Comparison of ENCODE assay signal across 17 cellular contexts in the genomic region with DNA sequence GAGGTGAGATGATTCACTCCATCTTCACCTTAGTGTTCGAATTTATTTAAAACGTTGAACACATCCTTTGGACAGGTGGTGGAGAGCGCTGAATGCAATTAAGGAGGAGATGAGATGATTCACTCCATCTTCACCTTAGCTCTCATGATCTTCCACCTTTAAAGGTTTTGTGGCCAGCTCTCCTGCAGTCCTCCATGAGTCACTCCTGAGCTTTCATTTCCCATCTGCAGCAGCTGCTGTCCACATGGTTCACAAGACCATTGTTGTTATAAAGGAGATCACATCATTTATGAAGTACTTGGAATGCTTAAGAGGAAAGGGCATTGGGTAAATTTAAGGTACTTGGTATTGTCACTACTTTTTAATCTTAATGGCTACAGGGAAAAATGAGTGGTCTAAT.
A peak's percentile ranks its signal among the peaks of the same experiment; 100 is the strongest.
DNase-seq lines count a peak whose midpoint lies in the region; ATAC-seq and TF ChIP-seq lines count a peak whose summit lies in the region.
"Had no signal": no experiment of that assay in that cellular context is flagged by ENCODE, and none has a peak within 500 bp of the region (broad histone marks: within the 10 kb centered on the region; RNA-seq: fewer than 3 reads in every experiment).

No MANE protein-coding gene starts in this region.

- H3K4me1 ChIP-seq in RWPE2 (ENCODE audit: insufficient read depth, poor library complexity, severe bottlenecking), result peaks cover 17% of the 10 kb centered on the region
- H3K4me1 ChIP-seq: psoas muscle had no signal

- H3K4me3 Mint-ChIP-seq in nephron progenitor cell, result no peak overlapping the region
- H3K4me3 Mint-ChIP-seq: stimulated activated naive B cell treated with anti-CD40 and anti-IgM and Interleukin-4, amounts not matched to agents 10 μg/mL and 1 μg/mL and 100 μg/mL, for 72 hours had no signal

- no peaks in the 10 kb centered on the region for H3K27me3 ChIP-seq in RWPE2 (ENCODE audit: insufficient read depth, poor library complexity, severe bottlenecking)
- H3K27me3 ChIP-seq: esophagus muscularis mucosa had no signal

- no peak overlapping the region for H3K27ac Mint-ChIP-seq in nephron progenitor cell
- H3K27ac Mint-ChIP-seq: activated T-helper 2 cell treated with anti-CD3 and anti-CD28 coated beads, Interferon-gamma antibody, Interleukin-2, Interleukin-4, amounts not matched to agents 10 μg/mL and 5 μg/mL and 100 μg/mL, durations not matched to agents 14 hours and 24 hours and 36 hours; stimulated activated naive B cell treated with anti-CD40 and anti-IgM and Interleukin-4, amounts not matched to agents 10 μg/mL and 1 μg/mL and 100 μg/mL, for 72 hours had no signal

- ATAC-seq in RWPE2 (ENCODE audit: low read depth) (peak; percentile 76), GM18517 (IDR thresholded peaks at IDR 0.05; ENCODE audit: unreplicated experiment) (no peak), HG03025 (IDR thresholded peaks at IDR 0.05; ENCODE audit: low FRiP score, unreplicated experiment) (no peak), HG03571 (IDR thresholded peaks at IDR 0.05; ENCODE audit: unreplicated experiment) (no peak)
- ATAC-seq: psoas muscle; stimulated activated naive B cell treated with anti-CD40 and anti-IgM and Interleukin-4, amounts not matched to agents 10 μg/mL and 1 μg/mL and 100 μg/mL, for 72 hours had no signal

- no peak overlapping the region for H3K27ac ChIP-seq in RWPE2 (ENCODE audit: poor library complexity, severe bottlenecking)
- H3K27ac ChIP-seq: C4-2B, esophagus muscularis mucosa, psoas muscle had no signal

- H3K4me3 ChIP-seq in RWPE2 (ENCODE audit: severe bottlenecking), result no peak overlapping the region
- H3K4me3 ChIP-seq: esophagus muscularis mucosa, psoas muscle had no signal

- peaks cover 18% of the 10 kb centered on the region for H3K9me3 Mint-ChIP-seq in nephron progenitor cell
- H3K9me3 Mint-ChIP-seq: activated T-helper 2 cell treated with anti-CD3 and anti-CD28 coated beads, Interferon-gamma antibody, Interleukin-2, Interleukin-4, amounts not matched to agents 10 μg/mL and 5 μg/mL and 100 μg/mL, durations not matched to agents 14 hours and 24 hours and 36 hours had no signal

- H3K36me3 Mint-ChIP-seq in nephron progenitor cell (ENCODE audit: low read depth), result no peaks in the 10 kb centered on the region
- H3K36me3 Mint-ChIP-seq: stimulated activated naive B cell treated with anti-CD40 and anti-IgM and Interleukin-4, amounts not matched to agents 10 μg/mL and 1 μg/mL and 100 μg/mL, for 72 hours had no signal

- TF ChIP-seq CTCF in RWPE2 (IDR thresholded peaks at IDR 0.05; ENCODE audit: poor library complexity, severe bottlenecking) (no peak), nephron progenitor cell (IDR thresholded peaks at IDR 0.05) (no peak)

- peaks cover 4% of the 10 kb centered on the region for H3K27me3 Mint-ChIP-seq in nephron progenitor cell (ENCODE audit: low read depth, poor library complexity)

- no peaks in the 10 kb centered on the region for H3K9me3 ChIP-seq in RWPE2 (ENCODE audit: severe bottlenecking)
- H3K9me3 ChIP-seq: esophagus muscularis mucosa, psoas muscle had no signal

- H3K36me3 ChIP-seq in RWPE2 (ENCODE audit: low read depth), result no peaks in the 10 kb centered on the region
- H3K36me3 ChIP-seq: esophagus muscularis mucosa had no signal

- peaks cover 16% of the 10 kb centered on the region for H3K4me1 Mint-ChIP-seq in nephron progenitor cell
- H3K4me1 Mint-ChIP-seq: stimulated activated naive B cell treated with anti-CD40 and anti-IgM and Interleukin-4, amounts not matched to agents 10 μg/mL and 1 μg/mL and 100 μg/mL, for 72 hours had no signal

- DNase-seq in AG08396 (ENCODE audit: low spot score) (peak; percentile 20), H4 (ENCODE audit: low spot score) (peak; percentile 92), RWPE2 (ENCODE audit: low spot score) (no peak), fibroblast of the conjunctiva (ENCODE audit: low read depth) (peak; percentile 3), nephron progenitor cell (no peak)
- DNase-seq: activated CD4-positive, alpha-beta T cell treated with anti-CD3 and anti-CD28 coated beads, Interleukin-2, amount 50 U/mL, for 4 hours; cerebellar nuclear complex; NCI-H1694 treated with DMSO at 0.1 percent for 48 hours; psoas muscle; stimulated activated naive B cell treated with anti-CD40 and anti-IgM and Interleukin-4, amounts not matched to agents 10 μg/mL and 1 μg/mL and 100 μg/mL, for 72 hours; T-helper 2 cell had no signal

Comparison
In these comparisons a context has a peak if more than half of its experiments do, and no peak if none do; other contexts are left out.
1. DNase-seq: peak in AG08396 (single experiment), H4 (single experiment) and fibroblast of the conjunctiva (single experiment); none in RWPE2 (single experiment) and nephron progenitor cell (single experiment).